In genomic region chr7:22858274-22858639, GRCh38 we compare ENCODE assay signal across 17 cellular contexts. TPM values are rescaled to one million over a fixed set of nuclear protein-coding genes. Genes with fewer than 3 reads are reported as not detected.
DNase-seq lines count a peak whose midpoint lies in the region; ATAC-seq, FAIRE-seq and TF ChIP-seq lines count a peak whose summit lies in the region.
"Had no signal": no experiment of that assay in that cellular context is flagged by ENCODE, and none has a peak within 500 bp of the region (broad histone marks: within the 10 kb centered on the region; RNA-seq: fewer than 3 reads in every experiment).

No MANE protein-coding gene starts in this region.

- RAD21 ChIA-PET in GM12878 (lab: Charles Lee; ENCODE audit: unreplicated experiment): interaction anchor here (1.5 to 5.7 kb wide), 5 partner anchors 12 to 198 kb away, joined by 3 to 46 read pairs (median 40); partner anchors contain the start of gene HYCC1

- CTCF ChIA-PET in GM12878 (lab: Yijun Ruan, JAX): interaction anchor here (2.4 kb wide), 1 partner anchor 196 kb away, joined by 14 read pairs; no protein-coding TSS in a partner anchor

- peak overlapping the region in 8 of 11 experiments; percentile 10 to 97 (median 27); a peak in 15 of 22 replicates for H3K4me2 ChIP-seq in BLaER1 treated with 17β-estradiol and CSF1 and Interleukin-3, amounts not matched to agents 10 nM and 100 nM
- no peak overlapping the region for H3K4me2 ChIP-seq in KMS-11
- H3K4me2 ChIP-seq in GM12878 (ENCODE audit: control insufficient read depth, insufficient read depth): peak overlapping the region; percentile 38; the same call in 1 of the 2 replicates
- H3K4me2 ChIP-seq in osteoblast (ENCODE audit: insufficient read depth, low read length): peak overlapping the region; percentile 15

- POLR2A ChIA-PET in GM12878 (lab: Charles Lee): interaction anchor here (0.6 to 3.7 kb wide), 5 partner anchors 10 to 154 kb away, joined by 3 to 23 read pairs (median 6); no protein-coding TSS in a partner anchor

- peak overlapping the region in 7 of 11 experiments; percentile 0 to 46 (median 25); a peak in 12 of 22 replicates for H3K27ac ChIP-seq in BLaER1 treated with 17β-estradiol and CSF1 and Interleukin-3, amounts not matched to agents 10 nM and 100 nM
- H3K27ac ChIP-seq in KMS-11 (peak overlapping the region; percentile 37; the same call in 1 of the 2 replicates), GM12878 (ENCODE audit: control insufficient read depth, insufficient read depth) (peak overlapping the region; percentile 46), osteoblast (ENCODE audit: low read depth, low read length) (peak overlapping the region; percentile 91)

- H3K9ac ChIP-seq in BLaER1 treated with 17β-estradiol and CSF1 and Interleukin-3, amounts not matched to agents 10 nM and 100 nM: no peak overlapping the region
- H3K9ac ChIP-seq in KMS-11 (no peak overlapping the region), GM12878 (ENCODE audit: control insufficient read depth, insufficient read depth, low read length) (no peak overlapping the region)

- H3K27me3 ChIP-seq in BLaER1 treated with 17β-estradiol and CSF1 and Interleukin-3, amounts not matched to agents 10 nM and 100 nM: no peaks in the 10 kb centered on the region
- H3K27me3 ChIP-seq in KMS-11 (ENCODE audit: insufficient read depth, low read depth): no peaks in the 10 kb centered on the region
- no peaks in the 10 kb centered on the region for H3K27me3 ChIP-seq in GM12878 (replicated peaks in 1 of 2; ENCODE audit: control insufficient read depth in 2 of 2, insufficient read depth in 2 of 2, low read length in 1 of 2)
- no peaks in the 10 kb centered on the region for H3K27me3 ChIP-seq in osteoblast (ENCODE audit: insufficient read depth, low read length)
- H3K27me3 ChIP-seq: adrenal gland, heart left ventricle, pancreas had no signal

- no peak for FAIRE-seq in GM12878 (lab: Jason Lieb, UNC)
- FAIRE-seq: pancreas had no signal

- in situ Hi-C loops in GM12878 (cut with MboI): no loop called here

- BruUV-seq in GM12878 (replicated peaks; lab: Mats Ljungman, UMichigan): no TSS peak

- H3K4me1 ChIP-seq in BLaER1 treated with 17β-estradiol and CSF1 and Interleukin-3, amounts not matched to agents 10 nM and 100 nM: peaks cover 23 to 53% (median 44%) of the 10 kb centered on the region in 10 experiments
- H3K4me1 ChIP-seq in KMS-11 (ENCODE audit: low read depth, poor library complexity, severe bottlenecking) (peaks cover 20% of the 10 kb centered on the region), GM12878 (ENCODE audit: control insufficient read depth, insufficient read depth, low read length) (peaks cover 14% of the 10 kb centered on the region), osteoblast (ENCODE audit: insufficient read depth, low read length) (peaks cover 55% of the 10 kb centered on the region)

- TF ChIP-seq EP300 in GM12878 (IDR thresholded peaks at IDR 0.05; ENCODE audit: borderline replicate concordance in 1 of 2, control insufficient read depth in 1 of 2, low read depth in 2 of 2, low read length in 2 of 2): no peak

- SMC1A ChIA-PET in GM12878 (lab: Charles Lee; ENCODE audit: uncharacterized antibody, unreplicated experiment): interaction anchor here (0.6 to 3.8 kb wide), 4 partner anchors 9 to 244 kb away, joined by 3 to 34 read pairs (median 20); no protein-coding TSS in a partner anchor

- ATAC-seq in GM12878 (no peak), GM18858 (IDR thresholded peaks at IDR 0.05; ENCODE audit: unreplicated experiment) (no peak)
- ATAC-seq: effector memory CD8-positive, alpha-beta T cell had no signal

- no peak for TF ChIP-seq CTCF in KMS-11 (conservative IDR thresholded peaks at IDR 0.05; ENCODE audit: low read depth, low read length)
- no peak for TF ChIP-seq CTCF in GM12878 (IDR thresholded peaks at IDR 0.05 in 2 of 3, conservative IDR thresholded peaks at IDR 0.05 in 1 of 3; ENCODE audit: control insufficient read depth in 2 of 3, extremely low read depth in 1 of 3, insufficient read depth in 1 of 3, low read depth in 3 of 3, low read length in 3 of 3)
- TF ChIP-seq CTCF in osteoblast (IDR thresholded peaks at IDR 0.05; ENCODE audit: extremely low read depth, low read depth, low read length): no peak
- no peak for TF ChIP-seq CTCF in lower leg skin (IDR thresholded peaks at IDR 0.05)

- no peak for TF ChIP-seq RAD21 in GM12878 (IDR thresholded peaks at IDR 0.05; ENCODE audit: insufficient read depth, low read depth, low read length)

- peaks cover 0 to 13% (median 0%) of the 10 kb centered on the region in 11 experiments; a peak in 3 of 22 replicates for H4K20me1 ChIP-seq in BLaER1 treated with 17β-estradiol and CSF1 and Interleukin-3, amounts not matched to agents 10 nM and 100 nM
- H4K20me1 ChIP-seq in KMS-11 (ENCODE audit: insufficient read depth) (no peaks in the 10 kb centered on the region), GM12878 (ENCODE audit: control insufficient read depth, insufficient read depth) (no peaks in the 10 kb centered on the region), osteoblast (ENCODE audit: insufficient read depth, low read length) (no peaks in the 10 kb centered on the region)

- intact Hi-C loops in GM12878 (cut with micrococcal nuclease; ENCODE audit: unreplicated experiment) (loop anchor here (1.0 to 10.0 kb wide), 3 partner anchors 14 to 327 kb away; partner anchors contain the start of gene NUP42), lower leg skin (cut with DNase I; ENCODE audit: low total_unique reads) (loop anchor here (10.0 kb wide), 1 partner anchor 187 kb away; no protein-coding TSS in a partner anchor)

- peaks cover 20% of the 10 kb centered on the region for H3K79me2 ChIP-seq in KMS-11 (ENCODE audit: insufficient read depth, low read depth)
- H3K79me2 ChIP-seq in GM12878 (ENCODE audit: control insufficient read depth, insufficient read depth, low read length): peaks cover 38% of the 10 kb centered on the region
- H3K79me2 ChIP-seq in osteoblast (ENCODE audit: insufficient read depth, low read length): peaks cover 9% of the 10 kb centered on the region

- no peak overlapping the region for H3K4me3 ChIP-seq in BLaER1 treated with 17β-estradiol and CSF1 and Interleukin-3, amounts not matched to agents 10 nM and 100 nM
- H3K4me3 ChIP-seq in KMS-11 (IDR thresholded peaks at IDR 0.05; ENCODE audit: insufficient read depth, low read depth, low read length): no peak overlapping the region
- no peak overlapping the region for H3K4me3 ChIP-seq in GM12878
- H3K4me3 ChIP-seq in osteoblast (ENCODE audit: insufficient read depth, low read length): no peak overlapping the region
- no peak overlapping the region for H3K4me3 ChIP-seq in lower leg skin (ENCODE audit: low read depth, poor library complexity, severe bottlenecking)
- H3K4me3 ChIP-seq: adrenal gland, heart left ventricle, pancreas had no signal

- peaks cover 0 to 8% (median 3%) of the 10 kb centered on the region in 11 experiments; a peak in 8 of 22 replicates for H3K9me3 ChIP-seq in BLaER1 treated with 17β-estradiol and CSF1 and Interleukin-3, amounts not matched to agents 10 nM and 100 nM (replicated peaks in 1 of 11)
- H3K9me3 ChIP-seq in GM12878 (replicated peaks; ENCODE audit: control insufficient read depth, insufficient read depth, low read length): no peaks in the 10 kb centered on the region; the same call in 2 of the 3 replicates
- H3K9me3 ChIP-seq in osteoblast (ENCODE audit: low read depth, low read length): no peaks in the 10 kb centered on the region
- H3K9me3 ChIP-seq: adrenal gland, heart left ventricle, pancreas had no signal

- peaks cover 46 to 77% (median 68%) of the 10 kb centered on the region in 11 experiments for H3K36me3 ChIP-seq in BLaER1 treated with 17β-estradiol and CSF1 and Interleukin-3, amounts not matched to agents 10 nM and 100 nM
- H3K36me3 ChIP-seq in KMS-11 (ENCODE audit: insufficient read depth) (peaks cover 6% of the 10 kb centered on the region; the same call in 1 of the 2 replicates), GM12878 (ENCODE audit: control insufficient read depth in 2 of 2, insufficient read depth in 2 of 2, low read length in 1 of 2) (peaks cover 0 to 5% of the 10 kb centered on the region in 2 experiments; a peak in 1 of 4 replicates), osteoblast (ENCODE audit: insufficient read depth, low read length) (peaks cover 39% of the 10 kb centered on the region)
- H3K36me3 ChIP-seq: pancreas had no signal

- no peak for TF ChIP-seq POLR2A in GM12878 (IDR thresholded peaks at IDR 0.05; ENCODE audit: low read depth, low read length)
- no peak for TF ChIP-seq POLR2A in lower leg skin (IDR thresholded peaks at IDR 0.05)

- whole genome bisulfite sequencing in GM12878 (ENCODE audit: insufficient coverage, insufficient replicate concordance, low lambda C conversion rate, missing lambda C conversion rate): 100% methylated on average over 1 of the region's 1 CpG
- WGBS in lower leg skin, 2 donors: 73 to 77% methylated on average over 1 of the region's 1 CpG

- DNase-seq in GM12878 (ENCODE audit: low read depth, low spot score) (no peak), osteoblast (ENCODE audit: insufficient read length, low spot score, missing footprints) (no peak), NCI-H2081 (lab: John Stamatoyannopoulos, UW) (no peak), lower leg skin (ENCODE audit: low spot score in 2 of 2) (no peak), germinal center (ENCODE audit: low spot score) (no peak)
- DNase-seq: activated CD4-positive, alpha-beta T cell treated with anti-CD3 and anti-CD28 coated beads, Interleukin-2, amount 10 ng/mL, durations not matched to agents 7 days and 5 days; CD4-positive, CD25-positive, alpha-beta regulatory T cell; effector memory CD8-positive, alpha-beta T cell; heart left ventricle; NCI-H526; pancreas; stimulated activated CD4-positive, alpha-beta T cell treated with anti-CD3 and anti-CD28 coated beads, Interleukin-2, amount 100 ng/mL, for 48 hours; stimulated activated naive CD4-positive, alpha-beta T cell treated with Interleukin-2 at 50 U/mL for 16 hours had no signal

- H2AFZ ChIP-seq in KMS-11 (ENCODE audit: low read depth): no peak overlapping the region
- H2AFZ ChIP-seq in GM12878 (ENCODE audit: control insufficient read depth, low read depth, low read length): no peak overlapping the region
- H2AFZ ChIP-seq in osteoblast (ENCODE audit: low read length): no peak overlapping the region

RNA-seq across cellular contexts. Expression of gene TOMM7, which starts 35.6 kb away (rescaled TPM):
- 25.0 and 27.4 TPM in 2 replicates for total RNA-seq in GM12878 (2013; cell fraction: nucleolus; rRNA removed)
- total RNA-seq in GM12878 (2014; rRNA removed) (173 and 183 TPM in 2 replicates), GM12878 (2014; rRNA removed; fragmentation: Illumina TruSeq; extraction: Trizol) (182 and 183 TPM in 2 replicates), GM12878 (2021) (234 and 256 TPM in 2 replicates), osteoblast (144 and 197 TPM in 2 replicates), lower leg skin (100 to 1,000 TPM; 144 to 360 (median 193) TPM)
- 230 TPM for polyA plus RNA-seq in GM12878 (2011; ENCODE audit: low read depth)
- polyA plus RNA-seq in GM12878 (2011; rRNA removed) (946 and 1,497 TPM in 2 replicates), GM12878 (2014; fragmentation: Illumina TruSeq; extraction: Trizol) (107 and 151 TPM in 2 replicates), GM12878 (2014; fragmentation: Nextera tagmentation; extraction: Ambion mirVana) (100 to 1,000 TPM; 368 to 461 TPM), GM12878 (2014; rRNA removed) (237 and 277 TPM in 2 replicates), GM12878 (2016; fragmentation: Nextera tagmentation; extraction: Ambion mirVana) (100 to 1,000 TPM; 460 to 475 TPM)
- 205 and 237 TPM in 2 replicates for polyA plus RNA-seq in GM12878 (2011; cell fraction: cytosol; rRNA removed)
- polyA plus RNA-seq in GM12878 (2011; cell fraction: nucleus; rRNA removed): 100 and 101 TPM in 2 replicates
- polyA plus RNA-seq in GM12878 (2012): 306 and 736 TPM in 2 replicates
- 52.5 and 58.4 TPM in 2 replicates for polyA minus RNA-seq in GM12878 (2011; rRNA and poly(A)+ RNA removed)
- polyA minus RNA-seq in GM12878 (2011; cell fraction: cytosol; rRNA and poly(A)+ RNA removed): 18.3 and 28.3 TPM in 2 replicates
- 11.6 and 14.9 TPM in 2 replicates for polyA minus RNA-seq in GM12878 (2011; cell fraction: nucleus; rRNA and poly(A)+ RNA removed)

Comparison
In these comparisons a context has a peak if more than half of its experiments do, and no peak if none do; other contexts are left out.
1. H3K27ac ChIP-seq: peak in every context shown above with its lines; median percentile 91 in osteoblast; 46 in GM12878; 37 in KMS-11; 25 in BLaER1 treated with 17β-estradiol and CSF1 and Interleukin-3, amounts not matched to agents 10 nM and 100 nM.